Comparison of ENCODE assay signal across 8 cellular contexts in the genomic region with DNA sequence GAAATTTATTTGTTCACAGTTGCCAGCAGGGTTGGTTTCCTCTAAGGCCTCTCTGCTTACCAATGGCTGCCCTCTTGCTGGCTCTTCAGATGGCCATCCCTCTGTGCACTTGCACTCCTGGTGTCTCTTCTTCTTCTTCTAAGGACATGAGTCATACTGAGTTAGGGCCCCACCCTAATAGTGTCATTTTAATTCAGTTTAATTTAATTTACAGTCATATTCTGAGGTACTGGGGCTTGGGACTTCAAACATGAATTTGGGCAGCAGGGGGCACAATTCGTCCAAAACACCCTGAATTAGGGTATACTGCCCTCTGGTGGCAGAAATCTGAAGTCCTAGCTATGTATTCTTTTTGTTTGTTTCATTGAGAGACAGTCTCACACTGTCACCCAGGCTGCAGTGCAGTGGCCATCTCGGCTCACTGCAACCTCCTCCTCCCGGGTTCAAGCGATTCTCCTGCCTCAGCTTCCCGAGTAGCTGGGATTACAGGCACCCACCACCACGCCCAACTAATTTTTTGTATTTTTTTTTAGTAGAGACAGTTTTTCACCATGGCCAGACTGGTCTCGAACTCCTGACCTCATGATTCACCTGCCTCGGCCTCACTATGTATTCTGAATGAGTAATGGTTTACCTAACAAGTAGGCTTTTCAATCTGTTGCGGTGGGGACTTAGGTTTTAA. TPM values are rescaled to one million over a fixed set of nuclear protein-coding genes. Genes with fewer than 3 reads are reported as not detected.
A peak's percentile ranks its signal among the peaks of the same experiment; 100 is the strongest.
DNase-seq lines count a peak whose midpoint lies in the region; ATAC-seq and TF ChIP-seq lines count a peak whose summit lies in the region.

No MANE protein-coding gene starts in this region.

- H3K9me3 Mint-ChIP-seq in WTC11, result no peaks in the 10 kb centered on the region

- no peak overlapping the region for H3K4me3 ChIP-seq in cardiac fibroblast (replicated peaks in 1 of 2; ENCODE audit: low read depth in 2 of 2, low read length in 2 of 2)

- CTCF ChIA-PET in WTC11 (lab: Charles Lee), result interaction anchor here (0.5 to 2.7 kb wide), 73 partner anchors 8 to 1248 kb away, joined by 3 to 27 read pairs (median 4); a partner anchor contains a TSS

- POLR2A ChIA-PET in WTC11 (lab: Charles Lee), result interaction anchor here (0.6 kb wide), 1 partner anchor 382 kb away, joined by 3 read pairs; no protein-coding TSS in a partner anchor

- DNase-seq in NCI-H345 treated with DMSO at 0.1 percent for 48 hours (lab: John Stamatoyannopoulos, UW; ENCODE audit: unreplicated experiment), result peak; percentile 89
- DNase-seq in WTC11 (ENCODE audit: low spot score), result peak; percentile 84
- DNase-seq in cardiac fibroblast (ENCODE audit: low read depth in 2 of 2), result peak; percentile 93 to 97
- DNase-seq in kidney glomerular epithelial cell (lab: John Stamatoyannopoulos, UW), result peak; percentile 85
- peak; percentile 83 for DNase-seq in stimulated activated CD4-positive, alpha-beta T cell treated with anti-CD3 and anti-CD28 coated beads, Interleukin-1b, Interleukin-23, amount 100 ng/mL, for 48 hours
- no peak for DNase-seq in mesenteric fat pad (ENCODE audit: low spot score)

- H3K4me1 Mint-ChIP-seq in WTC11, result no peaks in the 10 kb centered on the region

- peak; percentile 92 for TF ChIP-seq CTCF in GM12873 (IDR thresholded peaks at IDR 0.05; ENCODE audit: insufficient read depth, low read depth, low read length, missing control alignments)
- peak; percentile 98 for TF ChIP-seq CTCF in WTC11 (IDR thresholded peaks at IDR 0.05)
- peak; percentile 75 for TF ChIP-seq CTCF in cardiac fibroblast (IDR thresholded peaks at IDR 0.05; ENCODE audit: low read depth, low read length)

- H3K27me3 Mint-ChIP-seq in WTC11 (ENCODE audit: low read depth), result no peaks in the 10 kb centered on the region

- no peak overlapping the region for H3K4me3 Mint-ChIP-seq in WTC11

- peaks cover 22% of the 10 kb centered on the region for H3K36me3 Mint-ChIP-seq in WTC11

- H3K27ac Mint-ChIP-seq in WTC11, result no peak overlapping the region; the same call in 1 of the 2 replicates

- ATAC-seq in HG03175 (IDR thresholded peaks at IDR 0.05; ENCODE audit: unreplicated experiment), result peak; percentile 94
- ATAC-seq in WTC11, result peak; percentile 95

TF ChIP-seq in WTC11, 78 proteins besides CTCF, POLR2A, EP300 and RAD21:
- TF ChIP-seq, protein P1, sequence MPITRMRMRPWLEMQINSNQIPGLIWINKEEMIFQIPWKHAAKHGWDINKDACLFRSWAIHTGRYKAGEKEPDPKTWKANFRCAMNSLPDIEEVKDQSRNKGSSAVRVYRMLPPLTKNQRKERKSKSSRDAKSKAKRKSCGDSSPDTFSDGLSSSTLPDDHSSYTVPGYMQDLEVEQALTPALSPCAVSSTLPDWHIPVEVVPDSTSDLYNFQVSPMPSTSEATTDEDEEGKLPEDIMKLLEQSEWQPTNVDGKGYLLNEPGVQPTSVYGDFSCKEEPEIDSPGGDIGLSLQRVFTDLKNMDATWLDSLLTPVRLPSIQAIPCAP (CRISPR knock-in tag; IDR thresholded peaks at IDR 0.05), result no peak
- TF ChIP-seq TEAD1 (CRISPR knock-in tag; IDR thresholded peaks at IDR 0.05) (peak; percentile 43; the same call in 1 of the 2 replicates), RELA (CRISPR knock-in tag; IDR thresholded peaks at IDR 0.05; ENCODE audit: borderline replicate concordance) (no peak), SOX15 (CRISPR knock-in tag; IDR thresholded peaks at IDR 0.05) (no peak)
- TF ChIP-seq, protein P2, sequence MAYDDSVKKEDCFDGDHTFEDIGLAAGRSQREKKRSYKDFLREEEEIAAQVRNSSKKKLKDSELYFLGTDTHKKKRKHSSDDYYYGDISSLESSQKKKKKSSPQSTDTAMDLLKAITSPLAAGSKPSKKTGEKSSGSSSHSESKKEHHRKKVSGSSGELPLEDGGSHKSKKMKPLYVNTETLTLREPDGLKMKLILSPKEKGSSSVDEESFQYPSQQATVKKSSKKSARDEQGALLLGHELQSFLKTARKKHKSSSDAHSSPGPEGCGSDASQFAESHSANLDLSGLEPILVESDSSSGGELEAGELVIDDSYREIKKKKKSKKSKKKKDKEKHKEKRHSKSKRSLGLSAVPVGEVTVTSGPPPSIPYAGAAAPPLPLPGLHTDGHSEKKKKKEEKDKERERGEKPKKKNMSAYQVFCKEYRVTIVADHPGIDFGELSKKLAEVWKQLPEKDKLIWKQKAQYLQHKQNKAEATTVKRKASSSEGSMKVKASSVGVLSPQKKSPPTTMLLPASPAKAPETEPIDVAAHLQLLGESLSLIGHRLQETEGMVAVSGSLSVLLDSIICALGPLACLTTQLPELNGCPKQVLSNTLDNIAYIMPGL (CRISPR knock-in tag; IDR thresholded peaks at IDR 0.05), result peak; percentile 45; the same call in 1 of the 2 replicates

RNA-seq across cellular contexts. Expression of a gene that starts 19.8 kb away (rescaled TPM):
- 17.8 to 20.1 TPM (median 19.3 TPM) in 3 replicates for total RNA-seq in WTC11 (2021)
- total RNA-seq in mesenteric fat pad, result 18.0 TPM

RNA-seq across cellular contexts. Expression of a gene that starts 20.1 kb away (rescaled TPM):
- total RNA-seq in WTC11 (2021), result 22.6 to 24.1 TPM (median 23.8 TPM) in 3 replicates
- 28.1 TPM for total RNA-seq in mesenteric fat pad

RNA-seq across cellular contexts. Expression of a gene that starts 54.7 kb away (rescaled TPM):
- total RNA-seq in WTC11 (2021) (35.9 to 38.4 TPM (median 37.8 TPM) in 3 replicates), mesenteric fat pad (23.1 TPM)

RNA-seq across cellular contexts. Expression of a gene that starts 54.7 kb away (rescaled TPM):
- total RNA-seq in WTC11 (2021), result 1.9 to 2.9 TPM (median 2.0 TPM) in 3 replicates
- 2.2 TPM for total RNA-seq in mesenteric fat pad
